Comparison of ENCODE assay signal across 1 cellular context in the genomic region with DNA sequence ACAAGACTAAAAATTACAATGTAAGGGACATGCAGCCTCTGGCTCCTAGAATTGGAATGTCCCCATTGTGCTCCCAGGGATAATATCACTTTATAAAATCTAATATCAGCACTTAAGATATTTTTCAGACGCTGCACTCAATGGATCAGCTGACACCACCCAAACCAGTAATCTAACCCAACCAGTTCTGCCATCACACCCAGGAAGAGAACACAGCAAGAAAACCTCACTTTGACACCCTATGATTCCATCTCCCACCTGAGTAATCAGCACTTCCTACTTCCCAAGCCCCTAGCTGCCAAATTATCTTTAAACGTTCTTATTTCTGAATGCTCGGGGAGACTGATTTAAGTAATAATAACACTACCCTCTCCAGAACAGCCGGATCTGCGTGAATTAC.
TF ChIP-seq lines count a peak whose summit lies in the region.

No MANE protein-coding gene starts in this region.

TF ChIP-seq in IMR-90, 13 proteins besides CTCF, POLR2A, EP300 and RAD21:
- no peak for TF ChIP-seq MAZ (IDR thresholded peaks at IDR 0.05; ENCODE audit: borderline replicate concordance, low read depth, low read length)
- TF ChIP-seq CEBPB (IDR thresholded peaks at IDR 0.05; ENCODE audit: low read depth, low read length), result no peak
- TF ChIP-seq SMC3 (IDR thresholded peaks at IDR 0.05; ENCODE audit: low read depth, low read length), result no peak
- TF ChIP-seq NFE2L2 (IDR thresholded peaks at IDR 0.05; ENCODE audit: low read depth, low read length), result no peak
- no peak for TF ChIP-seq CHD1 (IDR thresholded peaks at IDR 0.05; ENCODE audit: low read depth, low read length)
- TF ChIP-seq MAFK (IDR thresholded peaks at IDR 0.05; ENCODE audit: low read depth, low read length), result no peak
- no peak for TF ChIP-seq BHLHE40 (IDR thresholded peaks at IDR 0.05; ENCODE audit: low read depth, low read length)
- no peak for TF ChIP-seq FOS (IDR thresholded peaks at IDR 0.05; ENCODE audit: low read depth, low read length)
- TF ChIP-seq, protein P1, sequence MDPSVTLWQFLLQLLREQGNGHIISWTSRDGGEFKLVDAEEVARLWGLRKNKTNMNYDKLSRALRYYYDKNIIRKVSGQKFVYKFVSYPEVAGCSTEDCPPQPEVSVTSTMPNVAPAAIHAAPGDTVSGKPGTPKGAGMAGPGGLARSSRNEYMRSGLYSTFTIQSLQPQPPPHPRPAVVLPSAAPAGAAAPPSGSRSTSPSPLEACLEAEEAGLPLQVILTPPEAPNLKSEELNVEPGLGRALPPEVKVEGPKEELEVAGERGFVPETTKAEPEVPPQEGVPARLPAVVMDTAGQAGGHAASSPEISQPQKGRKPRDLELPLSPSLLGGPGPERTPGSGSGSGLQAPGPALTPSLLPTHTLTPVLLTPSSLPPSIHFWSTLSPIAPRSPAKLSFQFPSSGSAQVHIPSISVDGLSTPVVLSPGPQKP (IDR thresholded peaks at IDR 0.05; ENCODE audit: borderline replicate concordance, low read depth, low read length), result no peak
- TF ChIP-seq RFX5 (IDR thresholded peaks at IDR 0.05; ENCODE audit: low read depth, low read length), result no peak
- no peak for TF ChIP-seq USF2 (IDR thresholded peaks at IDR 0.05; ENCODE audit: low read depth, low read length)
- TF ChIP-seq RCOR1 (IDR thresholded peaks at IDR 0.05; ENCODE audit: insufficient replicate concordance, low read length), result no peak
- no peak for TF ChIP-seq MXI1 (IDR thresholded peaks at IDR 0.05; ENCODE audit: borderline replicate concordance, low read depth, low read length)
